12 cellular contexts compared by ENCODE assay signal in genomic region chr15:63274427-63274826, GRCh38. TPM values are rescaled to one million over a fixed set of nuclear protein-coding genes. Genes with fewer than 3 reads are reported as not detected.
DNase-seq lines count a peak whose midpoint lies in the region; ATAC-seq, FAIRE-seq and TF ChIP-seq lines count a peak whose summit lies in the region.
"Had no signal": no experiment of that assay in that cellular context is flagged by ENCODE, and none has a peak within 500 bp of the region (broad histone marks: within the 10 kb centered on the region; RNA-seq: fewer than 3 reads in every experiment).

No MANE protein-coding gene starts in this region.

- H3K27me3 ChIP-seq in H7 (ENCODE audit: control insufficient read depth, insufficient read depth, low read length) (peaks cover 13% of the 10 kb centered on the region), tibial artery (no peaks in the 10 kb centered on the region)

- no peak for ATAC-seq in activated T-helper 17 cell treated with anti-CD3 and anti-CD28 coated beads, Interleukin-2, amount 50 U/mL, for 72 hours (replicated peaks)
- no peak for ATAC-seq in naive B cell (ENCODE audit: low read depth in 2 of 2)
- ATAC-seq in GM19455 (IDR thresholded peaks at IDR 0.05; ENCODE audit: unreplicated experiment), result no peak

- no peak for FAIRE-seq in GM12892 (lab: Jason Lieb, UNC)

- H3K27ac ChIP-seq in tibial artery, result no peak overlapping the region
- H3K27ac ChIP-seq: coronary artery had no signal

- peak; percentile 81 for DNase-seq in SIG-M5 treated with dmso at 0.1 percent for 504 hours (lab: John Stamatoyannopoulos, UW; ENCODE audit: unreplicated experiment)
- no peak for DNase-seq in SIG-M5 (lab: John Stamatoyannopoulos, UW)
- DNase-seq in H7, result peak; percentile 63
- no peak for DNase-seq in naive B cell
- DNase-seq in tibial artery, result no peak
- DNase-seq in GM12892 (ENCODE audit: insufficient read length), result no peak
- DNase-seq: amniotic stem cell, NCI-H187 treated with DMSO at 0.1 percent for 48 hours had no signal

- H3K4me3 ChIP-seq in H7 (ENCODE audit: insufficient read depth, low read depth, low read length) (no peak overlapping the region), tibial artery (no peak overlapping the region)
- H3K4me3 ChIP-seq: coronary artery had no signal

- no peaks in the 10 kb centered on the region for H3K9me3 ChIP-seq in tibial artery

- no peaks in the 10 kb centered on the region for H3K27me3 Mint-ChIP-seq in activated T-helper 17 cell treated with anti-CD3 and anti-CD28 coated beads, Interleukin-2, amount 50 U/mL, for 72 hours
- H3K27me3 Mint-ChIP-seq in naive B cell, result no peaks in the 10 kb centered on the region
- H3K27me3 Mint-ChIP-seq: IgD-negative memory B cell had no signal

- H3K4me1 ChIP-seq in tibial artery, result peaks cover 0 to 9% (median 4%) of the 10 kb centered on the region in 4 donors

- H3K4me3 Mint-ChIP-seq in activated T-helper 17 cell treated with anti-CD3 and anti-CD28 coated beads, Interleukin-2, amount 50 U/mL, for 72 hours, result no peak overlapping the region
- H3K4me3 Mint-ChIP-seq in naive B cell, result peak overlapping the region in 1 of 8 donors; percentile 43

- peaks cover 16% of the 10 kb centered on the region for H3K36me3 Mint-ChIP-seq in activated T-helper 17 cell treated with anti-CD3 and anti-CD28 coated beads, Interleukin-2, amount 50 U/mL, for 72 hours (ENCODE audit: low read depth)
- H3K36me3 Mint-ChIP-seq in naive B cell, result peaks cover 2 to 5% of the 10 kb centered on the region in 2 donors

- H3K27ac Mint-ChIP-seq in activated T-helper 17 cell treated with anti-CD3 and anti-CD28 coated beads, Interleukin-2, amount 50 U/mL, for 72 hours, result peak overlapping the region; percentile 49
- H3K27ac Mint-ChIP-seq in naive B cell, result peak overlapping the region in 4 of 6 donors; percentile 15 to 89 (median 40)

- H3K36me3 ChIP-seq in H7 (replicated peaks; ENCODE audit: control insufficient read depth, insufficient read depth, low read length), result no peaks in the 10 kb centered on the region
- peaks cover 0 to 3% (median 0%) of the 10 kb centered on the region in 3 donors for H3K36me3 ChIP-seq in tibial artery

- H3K4me1 Mint-ChIP-seq in activated T-helper 17 cell treated with anti-CD3 and anti-CD28 coated beads, Interleukin-2, amount 50 U/mL, for 72 hours, result peaks cover 18% of the 10 kb centered on the region
- peaks cover 10 to 18% (median 18%) of the 10 kb centered on the region in 3 donors for H3K4me1 Mint-ChIP-seq in naive B cell

- intact Hi-C loops in tibial artery (cut with DNase I; ENCODE audit: low total_unique reads), result no loop called here

- TF ChIP-seq POLR2A in GM12892 (IDR thresholded peaks at IDR 0.05; ENCODE audit: low read depth, low read length), result no peak

- H3K9me3 Mint-ChIP-seq in activated T-helper 17 cell treated with anti-CD3 and anti-CD28 coated beads, Interleukin-2, amount 50 U/mL, for 72 hours, result no peaks in the 10 kb centered on the region
- no peaks in the 10 kb centered on the region for H3K9me3 Mint-ChIP-seq in naive B cell
- H3K9me3 Mint-ChIP-seq: IgD-negative memory B cell had no signal

- TF ChIP-seq CTCF in tibial artery (IDR thresholded peaks at IDR 0.05), result no peak

RNA-seq across cellular contexts. Expression of gene APH1B, which starts 3.0 kb away (rescaled TPM):
- 5.8 and 7.1 TPM in 2 replicates for total RNA-seq in H7 (2014; rRNA removed; shearing (Covaris generic))
- total RNA-seq in activated T-helper 17 cell treated with anti-CD3 and anti-CD28 coated beads, Interleukin-2, amount 50 U/mL, for 72 hours, result 1 to 10 TPM; 7.8 to 8.7 TPM
- polyA plus RNA-seq in naive B cell (ENCODE audit: low read depth in 6 of 6), result 10 to 100 TPM; 12.6 to 26.5 (median 20.0) TPM
- polyA plus RNA-seq in GM12892 (2012; ENCODE audit: missing spikeins), result 10.3 TPM

Comparison
In these comparisons a context has a peak if more than half of its experiments do, and no peak if none do; other contexts are left out.
1. DNase-seq: peak in SIG-M5 treated with dmso at 0.1 percent for 504 hours (single experiment) and H7 (single experiment); none in SIG-M5 (single experiment), naive B cell (single experiment), tibial artery (0 of 2) and GM12892 (single experiment).